Comparison of ENCODE assay signal across 4 cellular contexts in genomic region chr15:23041736-23042135, GRCh38. TPM values are rescaled to one million over a fixed set of nuclear protein-coding genes. Genes with fewer than 3 reads are reported as not detected.
DNase-seq lines count a peak whose midpoint lies in the region; ATAC-seq, FAIRE-seq and TF ChIP-seq lines count a peak whose summit lies in the region.
"Not testable (repeated sequence)": the region's sequence is repeated elsewhere in the genome, so short reads cannot be mapped to it uniquely, and the experiment has no call there.

No MANE protein-coding gene starts in this region.

- H3K9me3 ChIP-seq in RWPE2 (ENCODE audit: severe bottlenecking); kidney (ENCODE audit: control insufficient read depth in 1 of 2, low read length in 2 of 2): not testable (repeated sequence)

- H3K36me3 ChIP-seq in RWPE2 (ENCODE audit: low read depth); kidney (ENCODE audit: control insufficient read depth in 1 of 2, insufficient read depth in 2 of 2, low read length in 2 of 2): not testable (repeated sequence)

- TF ChIP-seq CTCF in RWPE2 (IDR thresholded peaks at IDR 0.05; ENCODE audit: poor library complexity, severe bottlenecking); kidney (IDR thresholded peaks at IDR 0.05; ENCODE audit: borderline replicate concordance, extremely low read depth, insufficient read depth); osteocyte (IDR thresholded peaks at IDR 0.05): not testable (repeated sequence)

- not testable (repeated sequence) for H3K27ac ChIP-seq in RWPE2 (ENCODE audit: poor library complexity, severe bottlenecking); kidney (ENCODE audit: low read depth in 2 of 2, low read length in 2 of 2)

- H3K4me1 Mint-ChIP-seq in osteocyte (ENCODE audit: unreplicated experiment) = peaks cover 15% of the 10 kb centered on the region

- H3K27me3 ChIP-seq in RWPE2 (ENCODE audit: insufficient read depth, poor library complexity, severe bottlenecking) = not testable (repeated sequence)

- not testable (repeated sequence) for H3K27ac Mint-ChIP-seq in osteocyte (ENCODE audit: unreplicated experiment)

- not testable (repeated sequence) for H3K36me3 Mint-ChIP-seq in osteocyte (ENCODE audit: unreplicated experiment)

- H3K4me3 ChIP-seq in RWPE2 (ENCODE audit: severe bottlenecking); kidney (ENCODE audit: low read length in 2 of 2): not testable (repeated sequence)

- not testable (repeated sequence) for H3K9ac ChIP-seq in kidney (ENCODE audit: low read length in 2 of 2)

- not testable (repeated sequence) for ATAC-seq in RWPE2 (ENCODE audit: low read depth)

- intact Hi-C loops in kidney (cut with DNase I) = not testable (repeated sequence)

- not testable (repeated sequence) for H3K27me3 Mint-ChIP-seq in osteocyte (ENCODE audit: unreplicated experiment)

- H3K4me3 Mint-ChIP-seq in osteocyte (ENCODE audit: unreplicated experiment) = not testable (repeated sequence)

- H3K9me3 Mint-ChIP-seq in osteocyte (ENCODE audit: unreplicated experiment) = not testable (repeated sequence)

- not testable (repeated sequence) for FAIRE-seq in kidney (lab: Jason Lieb, UNC)

- peaks cover 12% of the 10 kb centered on the region for H3K4me1 ChIP-seq in RWPE2 (ENCODE audit: insufficient read depth, poor library complexity, severe bottlenecking)
- H3K4me1 ChIP-seq in kidney (ENCODE audit: control insufficient read depth in 1 of 2, insufficient read depth in 1 of 2, low read depth in 1 of 2, low read length in 2 of 2) = not testable (repeated sequence)

- DNase-seq in RWPE2 (ENCODE audit: low spot score) = peak; percentile 76
- DNase-seq in activated CD8-positive, alpha-beta memory T cell treated with anti-CD3 and anti-CD28 coated beads for 24 hours = peak; percentile 24
- DNase-seq in kidney = peak; percentile 82
- peak; percentile 83 for DNase-seq in osteocyte (ENCODE audit: extremely low spot score, unreplicated experiment)

RNA-seq across cellular contexts. Expression of gene TUBGCP5, which starts 2.4 kb away (rescaled TPM):
- total RNA-seq in kidney (19.1 TPM), osteocyte (19.1 and 21.4 TPM in 2 replicates)
- 4.7 TPM for polyA plus RNA-seq in kidney (ENCODE audit: insufficient read depth, low read depth, low replicate concordance)

Comparison
In these comparisons a context has a peak if more than half of its experiments do, and no peak if none do; other contexts are left out.
1. DNase-seq: peak in every context shown above with its lines; median percentile 83 in osteocyte; 82 in kidney; 76 in RWPE2; 24 in activated CD8-positive, alpha-beta memory T cell treated with anti-CD3 and anti-CD28 coated beads for 24 hours.